1 cellular context compared by ENCODE assay signal in genomic region chr1:108316545-108316944, GRCh38.
TF ChIP-seq lines count a peak whose summit lies in the region.

No MANE protein-coding gene starts in this region.

TF ChIP-seq in SK-N-SH treated with all-trans-retinoic acid at 6 μM for 48 hours, 23 proteins besides CTCF, POLR2A, EP300 and RAD21 (continued from another document):
- TF ChIP-seq, protein P1, sequence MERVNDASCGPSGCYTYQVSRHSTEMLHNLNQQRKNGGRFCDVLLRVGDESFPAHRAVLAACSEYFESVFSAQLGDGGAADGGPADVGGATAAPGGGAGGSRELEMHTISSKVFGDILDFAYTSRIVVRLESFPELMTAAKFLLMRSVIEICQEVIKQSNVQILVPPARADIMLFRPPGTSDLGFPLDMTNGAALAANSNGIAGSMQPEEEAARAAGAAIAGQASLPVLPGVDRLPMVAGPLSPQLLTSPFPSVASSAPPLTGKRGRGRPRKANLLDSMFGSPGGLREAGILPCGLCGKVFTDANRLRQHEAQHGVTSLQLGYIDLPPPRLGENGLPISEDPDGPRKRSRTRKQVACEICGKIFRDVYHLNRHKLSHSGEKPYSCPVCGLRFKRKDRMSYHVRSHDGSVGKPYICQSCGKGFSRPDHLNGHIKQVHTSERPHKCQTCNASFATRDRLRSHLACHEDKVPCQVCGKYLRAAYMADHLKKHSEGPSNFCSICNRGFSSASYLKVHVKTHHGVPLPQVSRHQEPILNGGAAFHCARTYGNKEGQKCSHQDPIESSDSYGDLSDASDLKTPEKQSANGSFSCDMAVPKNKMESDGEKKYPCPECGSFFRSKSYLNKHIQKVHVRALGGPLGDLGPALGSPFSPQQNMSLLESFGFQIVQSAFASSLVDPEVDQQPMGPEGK (CRISPR knock-in tag; IDR thresholded peaks at IDR 0.05; ENCODE audit: borderline replicate concordance), result no peak
- TF ChIP-seq TOX (CRISPR knock-in tag; IDR thresholded peaks at IDR 0.05; ENCODE audit: borderline replicate concordance), result no peak
